ENCODE assay signal across 2 cellular contexts in the genomic region with DNA sequence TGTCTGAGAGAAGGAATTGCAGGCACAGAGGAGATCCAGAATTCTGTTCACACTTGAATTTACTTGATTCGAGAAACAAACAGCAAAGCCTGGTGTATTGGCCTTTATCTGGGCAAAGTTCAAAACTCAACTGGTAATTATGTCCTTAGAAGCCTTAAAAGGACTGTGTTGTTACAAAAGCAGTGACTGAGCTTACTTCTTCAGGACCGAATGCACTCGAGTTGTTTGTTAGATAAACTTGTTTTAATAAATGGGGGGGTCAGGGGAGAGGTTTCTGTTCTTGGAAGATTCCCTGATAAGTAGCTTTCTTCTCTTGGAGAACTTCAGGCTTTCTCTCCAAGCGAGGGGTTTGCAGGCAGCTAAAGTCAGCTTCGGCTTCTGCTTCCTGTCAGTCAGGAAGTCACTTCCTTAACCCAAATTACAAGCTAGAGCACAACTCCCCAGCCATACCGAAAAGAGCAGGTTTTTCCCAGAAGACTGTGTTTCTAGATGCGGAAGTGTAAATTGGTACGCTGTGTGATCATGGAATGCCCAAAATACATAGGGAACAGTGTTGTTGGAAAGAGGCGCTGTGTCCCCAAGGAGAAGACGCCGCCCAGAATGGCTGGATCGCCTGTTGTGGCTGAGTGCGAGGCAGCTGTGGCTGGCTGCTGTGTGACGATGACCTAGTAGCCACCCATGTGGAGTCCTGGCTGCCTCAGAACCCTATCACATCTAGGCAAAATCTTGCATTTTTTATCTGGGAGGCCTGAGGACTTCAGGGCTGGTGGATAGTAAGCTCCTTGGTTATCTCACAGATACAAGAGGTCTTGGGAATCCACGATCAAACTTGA.
TF ChIP-seq lines count a peak whose summit lies in the region.

No MANE protein-coding gene starts in this region.

TF ChIP-seq in K562, 482 proteins besides CTCF, POLR2A, EP300 and RAD21 (continued from another document and continues in another):
- TF ChIP-seq ATF7 (IDR thresholded peaks at IDR 0.05) (peak; percentile 46; the same call in 1 of the 2 replicates), HDAC3 (IDR thresholded peaks at IDR 0.05; ENCODE audit: borderline replicate concordance, partially characterized antibody) (no peak), FOXP1 (CRISPR knock-in tag; IDR thresholded peaks at IDR 0.05) (no peak), MCM3 (IDR thresholded peaks at IDR 0.05) (no peak), TRIM28 (IDR thresholded peaks at IDR 0.05) (no peak), ZNF699 (CRISPR knock-in tag; IDR thresholded peaks at IDR 0.05; ENCODE audit: insufficient replicate concordance) (no peak), MYC (IDR thresholded peaks at IDR 0.05; ENCODE audit: low read depth, low read length) (peak; percentile 69; the same call in 1 of the 2 replicates), MYC (CRISPR knock-in tag; IDR thresholded peaks at IDR 0.05; ENCODE audit: borderline replicate concordance, low read depth) (no peak), PHB2 (IDR thresholded peaks at IDR 0.05; ENCODE audit: low read depth) (peak; percentile 72; the same call in 1 of the 2 replicates), ZNF75A (CRISPR knock-in tag; IDR thresholded peaks at IDR 0.05) (no peak), ZBTB11 (CRISPR knock-in tag; IDR thresholded peaks at IDR 0.05) (peak in 1 of 3 experiments; percentile 43; a peak in 1 of 6 replicates), JUN (IDR thresholded peaks at IDR 0.05; ENCODE audit: borderline replicate concordance, low read depth, low read length) (no peak), JUN (CRISPR knock-in tag; IDR thresholded peaks at IDR 0.05; ENCODE audit: borderline replicate concordance) (no peak), DMBX1 (CRISPR knock-in tag; IDR thresholded peaks at IDR 0.05; ENCODE audit: borderline replicate concordance) (no peak), ELF2 (CRISPR knock-in tag; IDR thresholded peaks at IDR 0.05) (peak; percentile 38), PTTG1 (tag; IDR thresholded peaks at IDR 0.05; ENCODE audit: low read depth) (no peak), CREB1 (IDR thresholded peaks at IDR 0.05) (no peak; the same call in 1 of the 2 replicates), CREB1 (CRISPR knock-in tag; IDR thresholded peaks at IDR 0.05) (no peak), SIN3A (IDR thresholded peaks at IDR 0.05; ENCODE audit: borderline replicate concordance in 2 of 2, control insufficient read depth in 1 of 2, low read depth in 2 of 2, low read length in 2 of 2) (no peak), ATF1 (CRISPR knock-in tag; IDR thresholded peaks at IDR 0.05) (no peak), ATF1 (tag; IDR thresholded peaks at IDR 0.05) (peak; percentile 63), BDP1 (IDR thresholded peaks at IDR 0.05; ENCODE audit: insufficient read depth, insufficient read length) (no peak), ZNF445 (CRISPR knock-in tag; IDR thresholded peaks at IDR 0.05; ENCODE audit: low read depth) (no peak), NR2C2 (CRISPR knock-in tag; IDR thresholded peaks at IDR 0.05) (no peak), NR2C2 (tag; IDR thresholded peaks at IDR 0.05) (peak; percentile 10; the same call in 1 of the 2 replicates), DNMT1 (IDR thresholded peaks at IDR 0.05) (no peak), YY1 (IDR thresholded peaks at IDR 0.05; ENCODE audit: borderline replicate concordance in 1 of 3, control insufficient read depth in 1 of 3, extremely low read depth in 1 of 3, insufficient read depth in 3 of 3, insufficient read length in 1 of 3, insufficient replicate concordance in 2 of 3, low read depth in 1 of 3, low read length in 2 of 3) (peak in 1 of 3 experiments; percentile 49), CREM (IDR thresholded peaks at IDR 0.05; ENCODE audit: low read depth) (peak; percentile 63), ARID1B (IDR thresholded peaks at IDR 0.05) (peak; percentile 92), EP400 (IDR thresholded peaks at IDR 0.05) (peak; percentile 55), ZNF77 (CRISPR knock-in tag; IDR thresholded peaks at IDR 0.05) (no peak), EGR1 (conservative IDR thresholded peaks at IDR 0.05) (no peak), CC2D1A (IDR thresholded peaks at IDR 0.05) (peak; percentile 83; the same call in 1 of the 2 replicates), TSC22D4 (tag; IDR thresholded peaks at IDR 0.05) (no peak), BRD4 (IDR thresholded peaks at IDR 0.05) (no peak), NCOA1 (IDR thresholded peaks at IDR 0.05; ENCODE audit: low read depth) (peak; percentile 65; the same call in 1 of the 2 replicates), SMAD1 (IDR thresholded peaks at IDR 0.05; ENCODE audit: low read depth, low read length, partially characterized antibody) (no peak), SLC30A9 (CRISPR knock-in tag; IDR thresholded peaks at IDR 0.05) (no peak), CAMTA2 (CRISPR knock-in tag; conservative IDR thresholded peaks at IDR 0.05) (no peak), SPI1 (IDR thresholded peaks at IDR 0.05; ENCODE audit: borderline replicate concordance, low read depth, low read length) (peak; percentile 50; the same call in 1 of the 2 replicates), ELK1 (CRISPR knock-in tag; IDR thresholded peaks at IDR 0.05) (no peak)

TF ChIP-seq in HepG2, 621 proteins besides CTCF, POLR2A, EP300 and RAD21 (continued from another document):
- no peak for TF ChIP-seq GABPA (IDR thresholded peaks at IDR 0.05; ENCODE audit: low read depth, low read length)
- peak; percentile 26; the same call in 1 of the 2 replicates for TF ChIP-seq GABPA (CRISPR knock-in tag; IDR thresholded peaks at IDR 0.05; ENCODE audit: low read depth)
